In the genomic region with DNA sequence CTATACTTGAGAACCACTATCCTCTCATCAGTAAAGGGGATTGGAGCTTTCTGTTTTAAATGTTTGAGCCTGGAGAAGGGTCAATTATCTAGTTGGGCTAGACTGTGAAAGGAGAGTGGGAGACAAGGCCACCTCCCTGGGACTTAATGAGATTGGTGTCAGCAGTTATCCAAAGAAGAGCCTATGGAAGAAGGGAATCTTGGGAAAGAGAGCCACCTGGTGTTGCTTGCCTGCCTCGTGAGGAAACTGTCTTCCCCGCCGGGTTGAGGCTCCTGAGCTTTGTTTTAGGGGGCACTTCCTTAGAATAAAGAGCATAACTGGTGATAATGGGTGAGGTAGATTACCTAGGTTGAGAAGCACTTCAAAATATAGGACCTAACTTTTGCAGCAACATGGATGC, we compare ENCODE assay signal across 1 cellular context.
TF ChIP-seq lines count a peak whose summit lies in the region.

No MANE protein-coding gene starts in this region.

TF ChIP-seq in GM23338, 12 proteins besides CTCF, POLR2A, EP300 and RAD21 (continued from another document):
- TF ChIP-seq ZNF462 (CRISPR knock-in tag; IDR thresholded peaks at IDR 0.05) = no peak
- TF ChIP-seq, protein P1, sequence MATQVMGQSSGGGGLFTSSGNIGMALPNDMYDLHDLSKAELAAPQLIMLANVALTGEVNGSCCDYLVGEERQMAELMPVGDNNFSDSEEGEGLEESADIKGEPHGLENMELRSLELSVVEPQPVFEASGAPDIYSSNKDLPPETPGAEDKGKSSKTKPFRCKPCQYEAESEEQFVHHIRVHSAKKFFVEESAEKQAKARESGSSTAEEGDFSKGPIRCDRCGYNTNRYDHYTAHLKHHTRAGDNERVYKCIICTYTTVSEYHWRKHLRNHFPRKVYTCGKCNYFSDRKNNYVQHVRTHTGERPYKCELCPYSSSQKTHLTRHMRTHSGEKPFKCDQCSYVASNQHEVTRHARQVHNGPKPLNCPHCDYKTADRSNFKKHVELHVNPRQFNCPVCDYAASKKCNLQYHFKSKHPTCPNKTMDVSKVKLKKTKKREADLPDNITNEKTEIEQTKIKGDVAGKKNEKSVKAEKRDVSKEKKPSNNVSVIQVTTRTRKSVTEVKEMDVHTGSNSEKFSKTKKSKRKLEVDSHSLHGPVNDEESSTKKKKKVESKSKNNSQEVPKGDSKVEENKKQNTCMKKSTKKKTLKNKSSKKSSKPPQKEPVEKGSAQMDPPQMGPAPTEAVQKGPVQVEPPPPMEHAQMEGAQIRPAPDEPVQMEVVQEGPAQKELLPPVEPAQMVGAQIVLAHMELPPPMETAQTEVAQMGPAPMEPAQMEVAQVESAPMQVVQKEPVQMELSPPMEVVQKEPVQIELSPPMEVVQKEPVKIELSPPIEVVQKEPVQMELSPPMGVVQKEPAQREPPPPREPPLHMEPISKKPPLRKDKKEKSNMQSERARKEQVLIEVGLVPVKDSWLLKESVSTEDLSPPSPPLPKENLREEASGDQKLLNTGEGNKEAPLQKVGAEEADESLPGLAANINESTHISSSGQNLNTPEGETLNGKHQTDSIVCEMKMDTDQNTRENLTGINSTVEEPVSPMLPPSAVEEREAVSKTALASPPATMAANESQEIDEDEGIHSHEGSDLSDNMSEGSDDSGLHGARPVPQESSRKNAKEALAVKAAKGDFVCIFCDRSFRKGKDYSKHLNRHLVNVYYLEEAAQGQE (IDR thresholded peaks at IDR 0.05; ENCODE audit: unreplicated experiment) = no peak
